8 cellular contexts compared by ENCODE assay signal in the genomic region with DNA sequence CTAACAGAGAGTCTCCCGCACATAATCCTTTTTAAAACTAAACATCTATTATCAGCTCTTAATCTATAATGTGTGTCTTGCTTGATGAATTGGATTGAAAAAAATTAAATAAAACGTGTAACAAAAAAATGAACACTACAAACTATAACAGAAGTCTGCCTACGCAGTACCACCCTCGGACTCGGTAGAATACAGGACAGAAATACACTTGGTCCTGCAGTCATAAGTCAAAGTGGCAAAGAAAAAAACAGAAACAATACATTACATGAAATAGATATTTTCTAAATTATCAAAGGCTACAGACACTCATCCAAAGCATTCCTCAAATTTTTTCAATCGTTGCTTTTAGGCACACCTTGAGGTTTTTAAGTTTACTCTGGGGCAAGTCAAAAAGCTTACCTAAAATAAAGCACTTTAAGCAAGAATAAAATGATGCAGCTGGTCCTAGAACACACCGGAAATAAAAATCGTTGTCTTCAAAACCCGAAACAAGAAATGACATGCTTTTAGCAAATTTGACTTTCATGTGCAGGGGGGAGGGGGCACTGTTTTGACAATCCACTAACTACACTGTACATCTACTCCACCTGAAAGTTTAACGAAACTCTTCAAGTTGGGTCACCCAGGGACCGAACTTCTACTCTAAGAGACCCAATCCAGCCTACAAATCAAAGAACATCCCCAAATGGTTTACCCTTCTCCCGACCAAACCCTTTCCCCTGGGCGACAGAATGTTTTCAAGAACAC. TPM values are rescaled to one million over a fixed set of nuclear protein-coding genes. Genes with fewer than 3 reads are reported as not detected.
A peak's percentile ranks its signal among the peaks of the same experiment; 100 is the strongest.
DNase-seq lines count a peak whose midpoint lies in the region; ATAC-seq, FAIRE-seq and TF ChIP-seq lines count a peak whose summit lies in the region.

No MANE protein-coding gene starts in this region.

- TF ChIP-seq CTCF in WTC11 (IDR thresholded peaks at IDR 0.05) (no peak), endothelial cell of umbilical vein (IDR thresholded peaks at IDR 0.05; ENCODE audit: extremely low read depth in 1 of 2, insufficient read depth in 1 of 2, low read depth in 1 of 2, low read length in 2 of 2) (no peak), neutrophil (IDR thresholded peaks at IDR 0.05) (no peak)

- no peaks in the 10 kb centered on the region for H3K27me3 Mint-ChIP-seq in WTC11 (ENCODE audit: low read depth)

- H3K4me3 ChIP-seq in BLaER1 treated with 17β-estradiol and CSF1 and Interleukin-3, amounts not matched to agents 10 nM and 100 nM, result peak overlapping the region; percentile 84 to 99 (median 95)
- peak overlapping the region; percentile 93 for H3K4me3 ChIP-seq in HAP-1
- peak overlapping the region; percentile 77 to 93 (median 92) for H3K4me3 ChIP-seq in endothelial cell of umbilical vein (replicated peaks in 1 of 3; ENCODE audit: insufficient read depth in 1 of 3, low read depth in 1 of 3, low read length in 3 of 3)
- H3K4me3 ChIP-seq in neutrophil (ENCODE audit: low read depth in 1 of 2, low read length in 1 of 2), result peak overlapping the region; percentile 96 to 99

- peaks cover 32 to 49% (median 43%) of the 10 kb centered on the region in 10 experiments for H3K4me1 ChIP-seq in BLaER1 treated with 17β-estradiol and CSF1 and Interleukin-3, amounts not matched to agents 10 nM and 100 nM
- peaks cover 4% of the 10 kb centered on the region; the same call in 1 of the 2 replicates for H3K4me1 ChIP-seq in HAP-1
- H3K4me1 ChIP-seq in endothelial cell of umbilical vein (ENCODE audit: control insufficient read depth, extremely low read depth, insufficient read depth, low read length), result peaks cover 27% of the 10 kb centered on the region
- peaks cover 34% of the 10 kb centered on the region in 2 experiments for H3K4me1 ChIP-seq in neutrophil (ENCODE audit: control insufficient read depth in 1 of 2, insufficient read depth in 1 of 2, low read depth in 1 of 2, low read length in 1 of 2)

- peak overlapping the region; percentile 38 for H2AFZ ChIP-seq in endothelial cell of umbilical vein (ENCODE audit: low read depth, low read length)

- POLR2A ChIA-PET in WTC11 (lab: Charles Lee) (interaction anchor here (2.8 kb wide), 1 partner anchor 23 kb away, joined by 66 read pairs; a partner anchor contains a TSS), endothelial cell of umbilical vein (lab: Charles Lee) (interaction anchor here (2.3 kb wide), 1 partner anchor 22 kb away, joined by 24 read pairs; a partner anchor contains a TSS)

- H3K27ac Mint-ChIP-seq in WTC11, result peak overlapping the region; percentile 98

- dilution Hi-C loops in endothelial cell of umbilical vein (cut with MboI; ENCODE audit: extremely low pct_ligation_motif_present, low sequenced_read_pairs), result no loop called here

- H3K9me1 ChIP-seq in endothelial cell of umbilical vein (replicated peaks; ENCODE audit: control insufficient read depth, extremely low read depth, insufficient read depth, low read length), result no peaks in the 10 kb centered on the region

- no peaks in the 10 kb centered on the region for H3K27me3 ChIP-seq in BLaER1 treated with 17β-estradiol and CSF1 and Interleukin-3, amounts not matched to agents 10 nM and 100 nM
- H3K27me3 ChIP-seq in HAP-1 (ENCODE audit: low read depth), result no peaks in the 10 kb centered on the region
- no peaks in the 10 kb centered on the region for H3K27me3 ChIP-seq in endothelial cell of umbilical vein (ENCODE audit: control insufficient read depth in 2 of 2, insufficient read depth in 2 of 2, low read length in 2 of 2)
- H3K27me3 ChIP-seq in neutrophil, result no peaks in the 10 kb centered on the region

- peak overlapping the region; percentile 97 to 99 (median 98) for H3K9ac ChIP-seq in BLaER1 treated with 17β-estradiol and CSF1 and Interleukin-3, amounts not matched to agents 10 nM and 100 nM
- H3K9ac ChIP-seq in endothelial cell of umbilical vein (replicated peaks; ENCODE audit: extremely low read depth, insufficient read depth, low read length), result peak overlapping the region; percentile 91

- peak overlapping the region; percentile 99 for H3K4me3 Mint-ChIP-seq in WTC11

- H3K4me2 ChIP-seq in BLaER1 treated with 17β-estradiol and CSF1 and Interleukin-3, amounts not matched to agents 10 nM and 100 nM, result peak overlapping the region; percentile 53 to 98 (median 89); a peak in 21 of 22 replicates
- peak overlapping the region; percentile 99 for H3K4me2 ChIP-seq in endothelial cell of umbilical vein (ENCODE audit: insufficient read depth, low read length)

- H3K9me3 Mint-ChIP-seq in WTC11, result no peaks in the 10 kb centered on the region

- DNase-seq in HAP-1 (ENCODE audit: low spot score in 2 of 2) (no peak), WTC11 (ENCODE audit: low spot score) (no peak), endothelial cell of umbilical vein (ENCODE audit: low read depth, low spot score) (peak; percentile 43), NCI-H2029 treated with DMSO at 0.1 percent for 48 hours (lab: John Stamatoyannopoulos, UW) (no peak), T1000 (lab: John Stamatoyannopoulos, UW) (no peak), putamen (ENCODE audit: low spot score) (no peak)

- H3K36me3 ChIP-seq in BLaER1 treated with 17β-estradiol and CSF1 and Interleukin-3, amounts not matched to agents 10 nM and 100 nM, result peaks cover 0 to 26% (median 12%) of the 10 kb centered on the region in 11 experiments; a peak in 15 of 22 replicates
- H3K36me3 ChIP-seq in HAP-1 (replicated peaks) (no peaks in the 10 kb centered on the region), endothelial cell of umbilical vein (ENCODE audit: control insufficient read depth in 2 of 2, extremely low read depth in 1 of 2, insufficient read depth in 2 of 2, low read length in 2 of 2) (no peaks in the 10 kb centered on the region), neutrophil (no peaks in the 10 kb centered on the region)

- no peak for TF ChIP-seq POLR2A in endothelial cell of umbilical vein (IDR thresholded peaks at IDR 0.05; ENCODE audit: low read depth, low read length)

- no peak for ATAC-seq in WTC11

- H3K4me1 Mint-ChIP-seq in WTC11, result peaks cover 47% of the 10 kb centered on the region

- FAIRE-seq in endothelial cell of umbilical vein (lab: Jason Lieb, UNC), result no peak

- no peaks in the 10 kb centered on the region for H3K36me3 Mint-ChIP-seq in WTC11

- H3K27ac ChIP-seq in BLaER1 treated with 17β-estradiol and CSF1 and Interleukin-3, amounts not matched to agents 10 nM and 100 nM, result peak overlapping the region; percentile 94 to 99 (median 96)
- peak overlapping the region; percentile 90 for H3K27ac ChIP-seq in endothelial cell of umbilical vein (ENCODE audit: insufficient read depth, low read depth, low read length)
- H3K27ac ChIP-seq in neutrophil, result peak overlapping the region; percentile 93

- intact Hi-C loops in endothelial cell of umbilical vein (cut with micrococcal nuclease), result loop anchor here (2.0 to 5.0 kb wide), 3 partner anchors 86 to 477 kb away; no protein-coding TSS in a partner anchor

- BruUV-seq in endothelial cell of umbilical vein (replicated peaks; lab: Mats Ljungman, UMichigan), result TSS peak; percentile 31

- in situ Hi-C loops in HAP-1 (cut with MboI; ENCODE audit: low sequenced_read_pairs), result no loop called here

- no peaks in the 10 kb centered on the region for H3K9me3 ChIP-seq in BLaER1 treated with 17β-estradiol and CSF1 and Interleukin-3, amounts not matched to agents 10 nM and 100 nM (replicated peaks in 1 of 11)
- no peaks in the 10 kb centered on the region for H3K9me3 ChIP-seq in HAP-1
- H3K9me3 ChIP-seq in endothelial cell of umbilical vein (replicated peaks; ENCODE audit: control insufficient read depth, insufficient read depth, low read length), result no peaks in the 10 kb centered on the region
- H3K9me3 ChIP-seq in neutrophil, result no peaks in the 10 kb centered on the region

- peaks cover 15 to 59% (median 53%) of the 10 kb centered on the region in 11 experiments; a peak in 20 of 22 replicates for H4K20me1 ChIP-seq in BLaER1 treated with 17β-estradiol and CSF1 and Interleukin-3, amounts not matched to agents 10 nM and 100 nM
- peaks cover 8% of the 10 kb centered on the region for H4K20me1 ChIP-seq in endothelial cell of umbilical vein (replicated peaks; ENCODE audit: control insufficient read depth, extremely low read depth, insufficient read depth, low read length)

- peaks cover 57% of the 10 kb centered on the region for H3K79me2 ChIP-seq in endothelial cell of umbilical vein (ENCODE audit: control insufficient read depth, insufficient read depth, low read length)

- CTCF ChIA-PET in WTC11 (lab: Charles Lee) (no interaction called here), endothelial cell of umbilical vein (lab: Charles Lee) (interaction anchor here (1.4 to 2.4 kb wide), 2 partner anchors 23 to 519 kb away, joined by 3 to 7 read pairs; a partner anchor contains a TSS)

TF ChIP-seq in WTC11, 78 proteins besides CTCF, POLR2A, EP300 and RAD21 (continues in another document):
- TF ChIP-seq ZNF121 (CRISPR knock-in tag; IDR thresholded peaks at IDR 0.05) (no peak), ATF1 (CRISPR knock-in tag; IDR thresholded peaks at IDR 0.05) (no peak), NR2C2 (CRISPR knock-in tag; IDR thresholded peaks at IDR 0.05) (no peak)

TF ChIP-seq in endothelial cell of umbilical vein, 7 proteins besides CTCF, POLR2A, EP300 and RAD21 (continues in another document):
- TF ChIP-seq JUN (IDR thresholded peaks at IDR 0.05; ENCODE audit: borderline replicate concordance, insufficient read depth, insufficient read length, low read depth) (no peak), POLR2AphosphoS5 (IDR thresholded peaks at IDR 0.05; ENCODE audit: insufficient read depth, low read depth, low read length) (no peak), EZH2 (IDR thresholded peaks at IDR 0.05; ENCODE audit: borderline replicate concordance, low read depth, low read length, severe bottlenecking) (no peak)

RNA-seq across cellular contexts. Expression of a gene that starts 1.3 kb away (rescaled TPM):
- total RNA-seq in WTC11 (2021) (128 to 133 TPM (median 130 TPM) in 3 replicates), endothelial cell of umbilical vein (185 and 203 TPM in 2 replicates)
- 69.9 and 91.3 TPM in 2 replicates for polyA plus RNA-seq in endothelial cell of umbilical vein
- polyA plus RNA-seq in endothelial cell of umbilical vein (2011; cell fraction: cytosol; rRNA removed), result 62.4 and 64.1 TPM in 2 replicates
- polyA plus RNA-seq in endothelial cell of umbilical vein (2011; cell fraction: nucleus; rRNA removed), result 52.6 and 62.5 TPM in 2 replicates
- 132 and 189 TPM in 2 replicates for polyA plus RNA-seq in endothelial cell of umbilical vein (2012)
- polyA minus RNA-seq in endothelial cell of umbilical vein, result 194 and 209 TPM in 2 replicates
- 56.8 TPM for polyA minus RNA-seq in endothelial cell of umbilical vein (2011; cell fraction: cytosol; rRNA and poly(A)+ RNA removed)
- polyA minus RNA-seq in endothelial cell of umbilical vein (2011; cell fraction: nucleus; rRNA and poly(A)+ RNA removed), result 113 and 133 TPM in 2 replicates

RNA-seq across cellular contexts. Expression of a gene that starts 22.9 kb away (rescaled TPM):
- total RNA-seq in WTC11 (2021) (27.0 to 29.9 TPM (median 29.6 TPM) in 3 replicates), endothelial cell of umbilical vein (11.4 and 13.7 TPM in 2 replicates)
- 1.2 and 1.6 TPM in 2 replicates for polyA plus RNA-seq in endothelial cell of umbilical vein
- 1.8 and 2.3 TPM in 2 replicates for polyA plus RNA-seq in endothelial cell of umbilical vein (2011; cell fraction: cytosol; rRNA removed)
- polyA plus RNA-seq in endothelial cell of umbilical vein (2011; cell fraction: nucleus; rRNA removed), result 2.4 and 3.8 TPM in 2 replicates
- 2.5 and 4.1 TPM in 2 replicates for polyA plus RNA-seq in endothelial cell of umbilical vein (2012)
- 10.5 and 15.0 TPM in 2 replicates for polyA minus RNA-seq in endothelial cell of umbilical vein
- polyA minus RNA-seq in endothelial cell of umbilical vein (2011; cell fraction: cytosol; rRNA and poly(A)+ RNA removed), result 7.7 TPM
- 4.1 and 5.6 TPM in 2 replicates for polyA minus RNA-seq in endothelial cell of umbilical vein (2011; cell fraction: nucleus; rRNA and poly(A)+ RNA removed)
